In the genomic region with DNA sequence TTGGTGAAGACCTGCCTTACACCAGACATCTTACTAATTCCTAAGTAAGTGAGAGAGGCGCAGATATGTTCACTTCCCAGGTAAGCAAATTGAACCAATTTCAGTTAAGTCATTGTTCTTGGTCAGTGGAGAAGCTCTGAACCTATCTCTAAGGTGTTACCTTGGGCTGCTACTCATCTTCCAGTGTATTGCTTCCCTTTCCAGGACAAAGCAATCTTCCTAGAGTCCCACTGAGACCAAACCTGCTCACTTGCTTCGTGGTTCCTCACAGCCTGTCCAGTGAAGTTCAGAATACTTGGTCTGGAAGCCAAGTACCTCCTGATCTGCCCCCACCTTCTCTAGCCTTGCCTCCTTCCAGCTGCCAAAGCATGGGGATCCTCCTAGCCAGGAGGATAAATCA, we compare ENCODE assay signal across 38 cellular contexts. TPM values are rescaled to one million over a fixed set of nuclear protein-coding genes. Genes with fewer than 3 reads are reported as not detected.
"Had no signal": no experiment of that assay in that cellular context is flagged by ENCODE, and none has a peak within 500 bp of the region (broad histone marks: within the 10 kb centered on the region; RNA-seq: fewer than 3 reads in every experiment).

No MANE protein-coding gene starts in this region.

- H3K9me3 ChIP-seq: ascending aorta, body of pancreas had no signal

- H3K4me3 ChIP-seq: ascending aorta, body of pancreas had no signal

- H3K4me3 Mint-ChIP-seq: activated B cell treated with CpG ODN at 0.5 μM for 24 hours; activated CD4-positive, alpha-beta memory T cell treated with anti-CD3 and anti-CD28 coated beads for 36 hours; activated CD4-positive, alpha-beta T cell treated with anti-CD3 and anti-CD28 coated beads, Interleukin-2, amount 10 ng/mL, durations not matched to agents 24 days and 14 days; activated CD8-positive, alpha-beta T cell treated with anti-CD3 and anti-CD28 coated beads for 36 hours; activated naive CD4-positive, alpha-beta T cell treated with anti-CD3 and anti-CD28 coated beads, Interleukin-2, amount 10 ng/mL, durations not matched to agents 7 days and 5 days; activated naive CD4-positive, alpha-beta T cell treated with anti-CD3 and anti-CD28 coated beads, Interleukin-2, amount 50 U/mL, for 24 hours; activated naive CD8-positive, alpha-beta T cell; activated naive CD8-positive, alpha-beta T cell treated with anti-CD3 and anti-CD28 coated beads, Interleukin-2, amount 10 ng/mL, durations not matched to agents 7 days and 5 days; activated naive CD8-positive, alpha-beta T cell treated with anti-CD3 and anti-CD28 coated beads, Interleukin-2, amount 50 U/mL, for 24 hours; activated T-cell treated with anti-CD3 and anti-CD28 coated beads, Interleukin-2, amount 50 U/mL, for 4 hours; activated T-cell treated with anti-CD3 and anti-CD28 coated beads, Interleukin-2, amount 50 U/mL, for 72 hours; activated T-helper 1 cell treated with anti-CD3 and anti-CD28 coated beads, Interleukin-12 subunit alpha, Interleukin-12 subunit beta, Interleukin-2, Interleukin-4 antibody, amounts not matched to agents 30 ng/mL and 10 ng/mL and 1 ng/mL, durations not matched to agents 14 hours and 24 hours and 36 hours; activated T-helper 17 cell treated with anti-CD3 and anti-CD28 coated beads, Interleukin-2, amount 50 U/mL, for 72 hours; T-helper 1 cell treated with Interleukin-12 subunit alpha and Interleukin-12 subunit beta and Interleukin-4 antibody, amounts not matched to agents 30 μg/mL and 1 μg/mL, for 36 hours; T-helper 2 cell treated with Interferon-gamma antibody and Interleukin-4, amounts not matched to agents 5 μg/mL and 100 μg/mL, for 36 hours had no signal

- H3K4me1 Mint-ChIP-seq: activated B cell treated with CpG ODN at 0.5 μM for 24 hours; activated CD4-positive, alpha-beta T cell treated with anti-CD3 and anti-CD28 coated beads, Interleukin-2, amount 10 ng/mL, durations not matched to agents 24 days and 14 days; activated naive CD4-positive, alpha-beta T cell treated with anti-CD3 and anti-CD28 coated beads, Interleukin-2, amount 10 ng/mL, durations not matched to agents 7 days and 5 days; activated naive CD4-positive, alpha-beta T cell treated with anti-CD3 and anti-CD28 coated beads, Interleukin-2, amount 50 U/mL, for 24 hours; activated naive CD8-positive, alpha-beta T cell treated with anti-CD3 and anti-CD28 coated beads, Interleukin-2, amount 10 ng/mL, durations not matched to agents 7 days and 5 days; activated naive CD8-positive, alpha-beta T cell treated with anti-CD3 and anti-CD28 coated beads, Interleukin-2, amount 50 U/mL, for 24 hours; activated T-helper 17 cell treated with anti-CD3 and anti-CD28 coated beads, Interleukin-2, amount 50 U/mL, for 72 hours had no signal

- H3K36me3 ChIP-seq: ascending aorta had no signal

- ATAC-seq: activated CD8-positive, alpha-beta T cell treated with anti-CD3 and anti-CD28 coated beads for 36 hours; activated naive CD8-positive, alpha-beta T cell treated with anti-CD3 and anti-CD28 coated beads, Interleukin-2, amount 50 U/mL, for 24 hours; activated T-cell treated with anti-CD3 and anti-CD28 coated beads, Interleukin-2, amount 50 U/mL, for 4 hours; activated T-cell treated with anti-CD3 and anti-CD28 coated beads, Interleukin-2, amount 50 U/mL, for 72 hours; activated T-helper 17 cell treated with anti-CD3 and anti-CD28 coated beads, Interleukin-2, amount 50 U/mL, for 72 hours; body of pancreas had no signal

- H3K4me1 ChIP-seq: ascending aorta, body of pancreas had no signal

- H3K27ac Mint-ChIP-seq: activated B cell treated with CpG ODN at 0.5 μM for 24 hours; activated CD4-positive, alpha-beta memory T cell treated with anti-CD3 and anti-CD28 coated beads for 36 hours; activated CD4-positive, alpha-beta T cell treated with anti-CD3 and anti-CD28 coated beads, Interleukin-2, amount 10 ng/mL, durations not matched to agents 24 days and 14 days; activated CD8-positive, alpha-beta T cell treated with anti-CD3 and anti-CD28 coated beads for 36 hours; activated naive CD4-positive, alpha-beta T cell treated with anti-CD3 and anti-CD28 coated beads, Interleukin-2, amount 10 ng/mL, durations not matched to agents 7 days and 5 days; activated naive CD4-positive, alpha-beta T cell treated with anti-CD3 and anti-CD28 coated beads, Interleukin-2, amount 50 U/mL, for 24 hours; activated naive CD8-positive, alpha-beta T cell; activated naive CD8-positive, alpha-beta T cell treated with anti-CD3 and anti-CD28 coated beads, Interleukin-2, amount 10 ng/mL, durations not matched to agents 7 days and 5 days; activated naive CD8-positive, alpha-beta T cell treated with anti-CD3 and anti-CD28 coated beads, Interleukin-2, amount 50 U/mL, for 24 hours; activated T-cell treated with anti-CD3 and anti-CD28 coated beads, Interleukin-2, amount 50 U/mL, for 72 hours; activated T-helper 1 cell treated with anti-CD3 and anti-CD28 coated beads, Interleukin-12 subunit alpha, Interleukin-12 subunit beta, Interleukin-2, Interleukin-4 antibody, amounts not matched to agents 30 ng/mL and 10 ng/mL and 1 ng/mL, durations not matched to agents 14 hours and 24 hours and 36 hours; activated T-helper 17 cell treated with anti-CD3 and anti-CD28 coated beads, Interleukin-2, amount 50 U/mL, for 72 hours; T-helper 1 cell treated with Interleukin-12 subunit alpha and Interleukin-12 subunit beta and Interleukin-4 antibody, amounts not matched to agents 30 μg/mL and 1 μg/mL, for 36 hours; T-helper 2 cell treated with Interferon-gamma antibody and Interleukin-4, amounts not matched to agents 5 μg/mL and 100 μg/mL, for 36 hours had no signal

- DNase-seq: activated B cell treated with CpG ODN at 0.5 μM for 24 hours; activated CD4-positive, alpha-beta memory T cell treated with anti-CD3 and anti-CD28 coated beads for 36 hours; activated CD4-positive, alpha-beta T cell treated with anti-CD3 and anti-CD28 coated beads for 4 hours; activated CD4-positive, alpha-beta T cell treated with anti-CD3 and anti-CD28 coated beads, Interleukin-2, amount 10 ng/mL, durations not matched to agents 24 days and 14 days; activated CD4-positive, alpha-beta T cell treated with anti-CD3 and anti-CD28 coated beads, Interleukin-2, amount 50 U/mL, for 1 hour; activated CD4-positive, alpha-beta T cell treated with anti-CD3 and anti-CD28 coated beads, Interleukin-2, amount 50 U/mL, for 4 hours; activated CD4-positive, CD25-positive, alpha-beta regulatory T cell treated with anti-CD3 and anti-CD28 coated beads, Interleukin-2, amount 50 U/mL, for 72 hours; activated CD8-positive, alpha-beta memory T cell treated with anti-CD3 and anti-CD28 coated beads, Interleukin-2, amount 50 U/mL, for 4 hours; activated CD8-positive, alpha-beta T cell treated with anti-CD3 and anti-CD28 coated beads for 36 hours; activated effector memory CD4-positive, alpha-beta T cell treated with anti-CD3 and anti-CD28 coated beads, Interleukin-2, amount 50 U/mL, for 16 hours; activated gamma-delta T cell treated with Interleukin-2 at 50 U/mL for 16 hours; activated naive CD4-positive, alpha-beta T cell; activated naive CD4-positive, alpha-beta T cell treated with anti-CD3 and anti-CD28 coated beads, Interleukin-2, amount 10 ng/mL, durations not matched to agents 7 days and 5 days; activated naive CD8-positive, alpha-beta T cell treated with anti-CD3 and anti-CD28 coated beads, Interleukin-2, amount 10 ng/mL, durations not matched to agents 7 days and 5 days; activated naive CD8-positive, alpha-beta T cell treated with anti-CD3 and anti-CD28 coated beads, Interleukin-2, amount 50 U/mL, for 24 hours; activated T-cell treated with anti-CD3 and anti-CD28 coated beads for 4 hours; activated T-cell treated with anti-CD3 and anti-CD28 coated beads, Interleukin-2, amount 50 U/mL, for 1 hour; activated T-cell treated with anti-CD3 and anti-CD28 coated beads, Interleukin-2, amount 50 U/mL, for 4 hours; activated T-cell treated with anti-CD3 and anti-CD28 coated beads, Interleukin-2, amount 50 U/mL, for 72 hours; amygdala; anterior cingulate cortex; body of pancreas; central memory CD4-positive, alpha-beta T cell; T-helper 1 cell; T-helper 2 cell; T-helper 9 cell had no signal

- H3K36me3 Mint-ChIP-seq: activated CD4-positive, alpha-beta memory T cell treated with anti-CD3 and anti-CD28 coated beads for 36 hours; activated naive CD4-positive, alpha-beta T cell treated with anti-CD3 and anti-CD28 coated beads, Interleukin-2, amount 10 ng/mL, durations not matched to agents 7 days and 5 days; activated naive CD4-positive, alpha-beta T cell treated with anti-CD3 and anti-CD28 coated beads, Interleukin-2, amount 50 U/mL, for 24 hours; activated naive CD8-positive, alpha-beta T cell; activated naive CD8-positive, alpha-beta T cell treated with anti-CD3 and anti-CD28 coated beads, Interleukin-2, amount 10 ng/mL, durations not matched to agents 7 days and 5 days had no signal

- FAIRE-seq: TTC549 had no signal

- H3K27me3 ChIP-seq: ascending aorta, body of pancreas had no signal

- H3K27me3 Mint-ChIP-seq: activated CD4-positive, alpha-beta T cell treated with anti-CD3 and anti-CD28 coated beads, Interleukin-2, amount 10 ng/mL, durations not matched to agents 24 days and 14 days; activated naive CD4-positive, alpha-beta T cell treated with anti-CD3 and anti-CD28 coated beads, Interleukin-2, amount 10 ng/mL, durations not matched to agents 7 days and 5 days had no signal

- H3K27ac ChIP-seq: ascending aorta, body of pancreas, VCaP had no signal

- H3K9me3 Mint-ChIP-seq: activated B cell treated with CpG ODN at 0.5 μM for 24 hours; activated CD4-positive, alpha-beta memory T cell treated with anti-CD3 and anti-CD28 coated beads for 36 hours; activated CD4-positive, alpha-beta T cell treated with anti-CD3 and anti-CD28 coated beads, Interleukin-2, amount 10 ng/mL, durations not matched to agents 24 days and 14 days; activated CD8-positive, alpha-beta T cell treated with anti-CD3 and anti-CD28 coated beads for 36 hours; activated naive CD4-positive, alpha-beta T cell treated with anti-CD3 and anti-CD28 coated beads, Interleukin-2, amount 10 ng/mL, durations not matched to agents 7 days and 5 days; activated naive CD8-positive, alpha-beta T cell treated with anti-CD3 and anti-CD28 coated beads, Interleukin-2, amount 10 ng/mL, durations not matched to agents 7 days and 5 days; activated T-cell treated with anti-CD3 and anti-CD28 coated beads, Interleukin-2, amount 50 U/mL, for 4 hours; activated T-cell treated with anti-CD3 and anti-CD28 coated beads, Interleukin-2, amount 50 U/mL, for 72 hours; activated T-helper 1 cell treated with anti-CD3 and anti-CD28 coated beads, Interleukin-12 subunit alpha, Interleukin-12 subunit beta, Interleukin-2, Interleukin-4 antibody, amounts not matched to agents 30 ng/mL and 10 ng/mL and 1 ng/mL, durations not matched to agents 14 hours and 24 hours and 36 hours; activated T-helper 17 cell treated with anti-CD3 and anti-CD28 coated beads, Interleukin-2, amount 50 U/mL, for 72 hours; T-helper 1 cell treated with Interleukin-12 subunit alpha and Interleukin-12 subunit beta and Interleukin-4 antibody, amounts not matched to agents 30 μg/mL and 1 μg/mL, for 36 hours; T-helper 2 cell treated with Interferon-gamma antibody and Interleukin-4, amounts not matched to agents 5 μg/mL and 100 μg/mL, for 36 hours had no signal

RNA-seq across cellular contexts. Expression of a gene that starts 22.5 kb away (rescaled TPM):
- total RNA-seq: activated B cell treated with CpG ODN at 0.5 μM for 24 hours; activated CD4-positive, alpha-beta memory T cell treated with anti-CD3 and anti-CD28 coated beads for 36 hours; activated CD4-positive, alpha-beta T cell treated with anti-CD3 and anti-CD28 coated beads, Interleukin-2, amount 10 ng/mL, durations not matched to agents 24 days and 14 days; activated CD8-positive, alpha-beta memory T cell treated with anti-CD3 and anti-CD28 coated beads for 36 hours; activated CD8-positive, alpha-beta T cell treated with anti-CD3 and anti-CD28 coated beads for 36 hours; activated naive CD8-positive, alpha-beta T cell treated with anti-CD3 and anti-CD28 coated beads, Interleukin-2, amount 10 ng/mL, durations not matched to agents 7 days and 5 days; activated T-cell treated with anti-CD3 and anti-CD28 coated beads, Interleukin-2, amount 50 U/mL, for 4 hours; activated T-cell treated with anti-CD3 and anti-CD28 coated beads, Interleukin-2, amount 50 U/mL, for 72 hours; activated T-helper 1 cell treated with anti-CD3 and anti-CD28 coated beads, Interleukin-12 subunit alpha, Interleukin-12 subunit beta, Interleukin-2, Interleukin-4 antibody, amounts not matched to agents 30 ng/mL and 10 ng/mL and 1 ng/mL, durations not matched to agents 14 hours and 24 hours and 36 hours; activated T-helper 17 cell treated with anti-CD3 and anti-CD28 coated beads, Interleukin-2, amount 50 U/mL, for 72 hours; ascending aorta; body of pancreas; cardiac septum had no signal
- polyA plus RNA-seq: adipose tissue had no signal
